13 cellular contexts compared by ENCODE assay signal in the genomic region with DNA sequence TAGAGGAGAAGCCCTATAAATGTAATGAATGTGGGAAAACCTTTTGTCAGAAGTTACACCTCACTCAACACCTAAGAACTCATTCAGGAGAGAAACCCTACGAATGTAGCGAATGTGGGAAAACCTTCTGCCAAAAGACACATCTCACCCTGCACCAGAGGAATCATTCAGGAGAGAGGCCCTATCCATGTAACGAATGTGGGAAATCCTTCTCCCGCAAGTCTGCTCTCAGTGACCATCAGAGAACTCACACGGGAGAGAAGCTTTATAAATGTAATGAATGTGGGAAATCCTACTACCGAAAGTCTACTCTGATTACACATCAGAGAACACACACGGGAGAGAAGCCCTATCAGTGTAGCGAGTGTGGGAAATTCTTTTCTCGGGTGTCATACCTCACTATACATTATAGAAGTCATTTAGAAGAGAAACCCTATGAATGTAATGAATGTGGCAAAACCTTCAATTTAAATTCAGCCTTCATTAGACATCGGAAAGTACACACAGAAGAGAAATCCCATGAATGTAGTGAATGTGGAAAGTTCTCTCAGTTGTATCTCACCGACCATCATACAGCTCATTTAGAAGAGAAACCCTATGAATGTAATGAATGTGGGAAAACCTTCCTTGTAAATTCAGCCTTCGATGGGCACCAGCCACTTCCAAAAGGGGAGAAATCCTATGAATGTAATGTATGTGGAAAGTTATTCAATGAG. TPM values are rescaled to one million over a fixed set of nuclear protein-coding genes. Genes with fewer than 3 reads are reported as not detected.
A peak's percentile ranks its signal among the peaks of the same experiment; 100 is the strongest.
DNase-seq lines count a peak whose midpoint lies in the region; ATAC-seq, FAIRE-seq and TF ChIP-seq lines count a peak whose summit lies in the region.
"Had no signal": no experiment of that assay in that cellular context is flagged by ENCODE, and none has a peak within 500 bp of the region (broad histone marks: within the 10 kb centered on the region; RNA-seq: fewer than 3 reads in every experiment).

No MANE protein-coding gene starts in this region.

- H3K4me3 ChIP-seq in A549 (no peak overlapping the region), GM23338 (peak overlapping the region; percentile 42; the same call in 1 of the 2 replicates), iPS-18a (ENCODE audit: low read length) (peak overlapping the region; percentile 42), osteoblast (ENCODE audit: insufficient read depth, low read length) (no peak overlapping the region)
- H3K4me3 ChIP-seq: cardiac muscle cell, Peyer's patch had no signal

- DNase-seq in A549 (ENCODE audit: low read depth in 1 of 2, low spot score in 1 of 2) (peak in 1 of 2 experiments; percentile 61), GM23338 (ENCODE audit: low spot score) (peak; percentile 46), midbrain (lab: John Stamatoyannopoulos, UW) (no peak), osteoblast (ENCODE audit: insufficient read length, low spot score, missing footprints) (no peak)
- DNase-seq in activated T-helper 1 cell treated with anti-CD3 and anti-CD28 coated beads, Interleukin-12 subunit alpha, Interleukin-12 subunit beta, Interleukin-2, Interleukin-4 antibody, amounts not matched to agents 30 ng/mL and 10 ng/mL and 1 ng/mL, durations not matched to agents 14 hours and 24 hours and 36 hours (ENCODE audit: low spot score), result no peak
- DNase-seq in activated CD8-positive, alpha-beta memory T cell treated with anti-CD3 and anti-CD28 coated beads, Interleukin-2, amount 10 ng/mL, durations not matched to agents 7 days and 5 days, result no peak
- DNase-seq: NCI-H226, Peyer's patch had no signal

- no peak for TF ChIP-seq CTCF in A549 (IDR thresholded peaks at IDR 0.05)
- no peak for TF ChIP-seq CTCF in GM23338 (conservative IDR thresholded peaks at IDR 0.05; ENCODE audit: low read depth in 2 of 2)
- no peak for TF ChIP-seq CTCF in osteoblast (IDR thresholded peaks at IDR 0.05; ENCODE audit: extremely low read depth, low read depth, low read length)

- no peak overlapping the region for H3K27ac Mint-ChIP-seq in GM23338
- H3K27ac Mint-ChIP-seq in activated T-helper 1 cell treated with anti-CD3 and anti-CD28 coated beads, Interleukin-12 subunit alpha, Interleukin-12 subunit beta, Interleukin-2, Interleukin-4 antibody, amounts not matched to agents 30 ng/mL and 10 ng/mL and 1 ng/mL, durations not matched to agents 14 hours and 24 hours and 36 hours, result peak overlapping the region; percentile 16
- no peak overlapping the region for H3K27ac Mint-ChIP-seq in activated CD8-positive, alpha-beta memory T cell treated with anti-CD3 and anti-CD28 coated beads, Interleukin-2, amount 10 ng/mL, durations not matched to agents 7 days and 5 days

- H3K4me2 ChIP-seq in A549 (no peak overlapping the region), GM23338 (no peak overlapping the region), osteoblast (ENCODE audit: insufficient read depth, low read length) (no peak overlapping the region)

- H3K36me3 Mint-ChIP-seq in GM23338 (ENCODE audit: low read depth), result peaks cover 100% of the 10 kb centered on the region
- peaks cover 90% of the 10 kb centered on the region for H3K36me3 Mint-ChIP-seq in activated T-helper 1 cell treated with anti-CD3 and anti-CD28 coated beads, Interleukin-12 subunit alpha, Interleukin-12 subunit beta, Interleukin-2, Interleukin-4 antibody, amounts not matched to agents 30 ng/mL and 10 ng/mL and 1 ng/mL, durations not matched to agents 14 hours and 24 hours and 36 hours (ENCODE audit: low read depth)
- peaks cover 96% of the 10 kb centered on the region for H3K36me3 Mint-ChIP-seq in activated CD8-positive, alpha-beta memory T cell treated with anti-CD3 and anti-CD28 coated beads, Interleukin-2, amount 10 ng/mL, durations not matched to agents 7 days and 5 days

- H3K9ac ChIP-seq in iPS-18a (ENCODE audit: low read length), result no peak overlapping the region

- WGBS in A549 (ENCODE audit: missing lambda C conversion rate), result 87% methylated on average over 12 of the region's 12 CpGs

- H3K9me3 ChIP-seq in A549 (peaks cover 98% of the 10 kb centered on the region), iPS-18a (ENCODE audit: control insufficient read depth, low read depth, low read length) (peaks cover 94% of the 10 kb centered on the region), osteoblast (ENCODE audit: low read depth, low read length) (peaks cover 68% of the 10 kb centered on the region)

- H3K79me2 ChIP-seq in GM23338 (replicated peaks; ENCODE audit: insufficient read depth), result 0 out of 2 replicates have a peak, but pooled peaks cover 2% of the 10 kb centered on the region
- no peaks in the 10 kb centered on the region for H3K79me2 ChIP-seq in osteoblast (ENCODE audit: insufficient read depth, low read length)

- H2AFZ ChIP-seq in GM23338 (no peak overlapping the region), osteoblast (ENCODE audit: low read length) (no peak overlapping the region)

- H3K27ac ChIP-seq in A549 (no peak overlapping the region), GM23338 (ENCODE audit: low read depth) (no peak overlapping the region), iPS-18a (ENCODE audit: low read length) (no peak overlapping the region), osteoblast (ENCODE audit: low read depth, low read length) (no peak overlapping the region)
- H3K27ac ChIP-seq: cardiac muscle cell, neutrophil, Peyer's patch had no signal

- no peaks in the 10 kb centered on the region for H3K4me1 Mint-ChIP-seq in GM23338
- no peaks in the 10 kb centered on the region for H3K4me1 Mint-ChIP-seq in activated T-helper 1 cell treated with anti-CD3 and anti-CD28 coated beads, Interleukin-12 subunit alpha, Interleukin-12 subunit beta, Interleukin-2, Interleukin-4 antibody, amounts not matched to agents 30 ng/mL and 10 ng/mL and 1 ng/mL, durations not matched to agents 14 hours and 24 hours and 36 hours (ENCODE audit: low read depth)
- no peaks in the 10 kb centered on the region for H3K4me1 Mint-ChIP-seq in activated CD8-positive, alpha-beta memory T cell treated with anti-CD3 and anti-CD28 coated beads, Interleukin-2, amount 10 ng/mL, durations not matched to agents 7 days and 5 days

- H3K4me3 Mint-ChIP-seq in GM23338, result no peak overlapping the region
- H3K4me3 Mint-ChIP-seq in activated T-helper 1 cell treated with anti-CD3 and anti-CD28 coated beads, Interleukin-12 subunit alpha, Interleukin-12 subunit beta, Interleukin-2, Interleukin-4 antibody, amounts not matched to agents 30 ng/mL and 10 ng/mL and 1 ng/mL, durations not matched to agents 14 hours and 24 hours and 36 hours, result no peak overlapping the region
- H3K4me3 Mint-ChIP-seq in activated CD8-positive, alpha-beta memory T cell treated with anti-CD3 and anti-CD28 coated beads, Interleukin-2, amount 10 ng/mL, durations not matched to agents 7 days and 5 days, result no peak overlapping the region

- peaks cover 99% of the 10 kb centered on the region for H3K9me3 Mint-ChIP-seq in GM23338
- peaks cover 93% of the 10 kb centered on the region for H3K9me3 Mint-ChIP-seq in activated T-helper 1 cell treated with anti-CD3 and anti-CD28 coated beads, Interleukin-12 subunit alpha, Interleukin-12 subunit beta, Interleukin-2, Interleukin-4 antibody, amounts not matched to agents 30 ng/mL and 10 ng/mL and 1 ng/mL, durations not matched to agents 14 hours and 24 hours and 36 hours
- peaks cover 64% of the 10 kb centered on the region for H3K9me3 Mint-ChIP-seq in activated CD8-positive, alpha-beta memory T cell treated with anti-CD3 and anti-CD28 coated beads, Interleukin-2, amount 10 ng/mL, durations not matched to agents 7 days and 5 days (ENCODE audit: low read depth)

- H4K20me1 ChIP-seq in GM23338 (replicated peaks; ENCODE audit: insufficient read depth), result 0 out of 2 replicates have a peak, but pooled peaks cover 3% of the 10 kb centered on the region
- no peaks in the 10 kb centered on the region for H4K20me1 ChIP-seq in osteoblast (ENCODE audit: insufficient read depth, low read length)

- H3K36me3 ChIP-seq in GM23338 (ENCODE audit: insufficient read depth) (peaks cover 96% of the 10 kb centered on the region), iPS-18a (ENCODE audit: control insufficient read depth, low read depth, low read length) (peaks cover 60% of the 10 kb centered on the region), osteoblast (ENCODE audit: insufficient read depth, low read length) (peaks cover 55% of the 10 kb centered on the region)

- H3K27me3 ChIP-seq in GM23338 (ENCODE audit: insufficient read depth) (peaks cover 3% of the 10 kb centered on the region; the same call in 1 of the 2 replicates), iPS-18a (ENCODE audit: control insufficient read depth, insufficient read depth, low read length) (no peaks in the 10 kb centered on the region), osteoblast (ENCODE audit: insufficient read depth, low read length) (no peaks in the 10 kb centered on the region)
- H3K27me3 ChIP-seq: cardiac muscle cell, neutrophil, Peyer's patch had no signal

- no peak for TF ChIP-seq EP300 in A549 (IDR thresholded peaks at IDR 0.05)

- H3K4me1 ChIP-seq in A549 (no peaks in the 10 kb centered on the region), GM23338 (ENCODE audit: insufficient read depth) (no peaks in the 10 kb centered on the region), iPS-18a (ENCODE audit: control insufficient read depth, low read depth, low read length) (no peaks in the 10 kb centered on the region), osteoblast (ENCODE audit: insufficient read depth, low read length) (no peaks in the 10 kb centered on the region)
- H3K4me1 ChIP-seq: Peyer's patch had no signal

- POLR2A ChIA-PET in A549 (lab: Yijun Ruan, JAX), result no interaction called here

- CTCF ChIA-PET in A549 (lab: Yijun Ruan, JAX), result interaction anchor here (1.0 kb wide), 1 partner anchor 12 kb away, joined by 4 read pairs; no protein-coding TSS in a partner anchor
- CTCF ChIA-PET in activated CD8-positive, alpha-beta memory T cell treated with anti-CD3 and anti-CD28 coated beads, Interleukin-2, amount 10 ng/mL, durations not matched to agents 7 days and 5 days (lab: Charles Lee), result interaction anchor here (0.8 kb wide), 1 partner anchor 19 kb away, joined by 3 read pairs; no protein-coding TSS in a partner anchor

- H3K27me3 Mint-ChIP-seq in GM23338 (ENCODE audit: insufficient read depth, low read depth, poor library complexity), result peaks cover 17% of the 10 kb centered on the region
- no peaks in the 10 kb centered on the region for H3K27me3 Mint-ChIP-seq in activated T-helper 1 cell treated with anti-CD3 and anti-CD28 coated beads, Interleukin-12 subunit alpha, Interleukin-12 subunit beta, Interleukin-2, Interleukin-4 antibody, amounts not matched to agents 30 ng/mL and 10 ng/mL and 1 ng/mL, durations not matched to agents 14 hours and 24 hours and 36 hours (ENCODE audit: insufficient read depth)
- H3K27me3 Mint-ChIP-seq in activated CD8-positive, alpha-beta memory T cell treated with anti-CD3 and anti-CD28 coated beads, Interleukin-2, amount 10 ng/mL, durations not matched to agents 7 days and 5 days, result no peaks in the 10 kb centered on the region

- intact Hi-C loops in activated T-helper 1 cell treated with anti-CD3 and anti-CD28 coated beads, Interleukin-12 subunit alpha, Interleukin-12 subunit beta, Interleukin-2, Interleukin-4 antibody, amounts not matched to agents 30 ng/mL and 10 ng/mL and 1 ng/mL, durations not matched to agents 14 hours and 24 hours and 36 hours (cut with micrococcal nuclease), result loop anchor here (5.0 kb wide), 1 partner anchor 358 kb away; the partner anchor contains the start of gene TNRC18

- H3K9me2 ChIP-seq in GM23338 (ENCODE audit: insufficient read depth), result no peaks in the 10 kb centered on the region

- peaks cover 18% of the 10 kb centered on the region for H3F3A ChIP-seq in GM23338 (replicated peaks; ENCODE audit: low read depth)

- no peak for TF ChIP-seq POLR2A in A549 (IDR thresholded peaks at IDR 0.05; ENCODE audit: low read length)

- ATAC-seq in A549 (no peak), GM23338 (no peak), HG02610 (IDR thresholded peaks at IDR 0.05; ENCODE audit: unreplicated experiment) (no peak)
- ATAC-seq in activated CD8-positive, alpha-beta memory T cell treated with anti-CD3 and anti-CD28 coated beads, Interleukin-2, amount 10 ng/mL, durations not matched to agents 7 days and 5 days, result no peak

- TF ChIP-seq RAD21 in A549 (conservative IDR thresholded peaks at IDR 0.05 in 1 of 2, IDR thresholded peaks at IDR 0.05 in 1 of 2), result no peak

- no peak for FAIRE-seq in A549 (lab: Jason Lieb, UNC)
- FAIRE-seq: keratinocyte had no signal

RNA-seq across cellular contexts. Expression of gene RBAK, which starts 18.9 kb away (rescaled TPM):
- 9.5 and 11.2 TPM in 2 replicates for polyA plus RNA-seq in A549 (2011; rRNA removed)
- polyA plus RNA-seq in A549 (2012; cell fraction: cytosol; rRNA removed), result 1.1 and 1.2 TPM in 2 replicates
- polyA plus RNA-seq in A549 (2012; cell fraction: nucleus; rRNA removed), result 2.3 and 3.0 TPM in 2 replicates
- polyA plus RNA-seq in A549 (2017; fragmentation: RNase III; extraction: RNeasy Plus Mini Kit Qiagen cat#74134 plus additional on column Dnase treatment), result 6.7 to 7.0 TPM (median 6.8 TPM) in 3 replicates
- polyA minus RNA-seq in A549 (2011; rRNA and poly(A)+ RNA removed), result 6.0 and 6.8 TPM in 2 replicates
- total RNA-seq in GM23338 (2014; rRNA removed; shearing (Covaris generic)), result 15.1 and 15.2 TPM in 2 replicates
- polyA plus RNA-seq in GM23338 (2016; fragmentation: Nextera tagmentation; extraction: Ambion mirVana), result 6.3 and 6.5 TPM in 2 replicates
- 12.5 and 13.0 TPM in 2 replicates for total RNA-seq in activated T-helper 1 cell treated with anti-CD3 and anti-CD28 coated beads, Interleukin-12 subunit alpha, Interleukin-12 subunit beta, Interleukin-2, Interleukin-4 antibody, amounts not matched to agents 30 ng/mL and 10 ng/mL and 1 ng/mL, durations not matched to agents 14 hours and 24 hours and 36 hours
- total RNA-seq in osteoblast, result 10.6 and 10.9 TPM in 2 replicates
- 10 to 100 TPM; 11.0 to 11.9 TPM for total RNA-seq in activated CD8-positive, alpha-beta memory T cell treated with anti-CD3 and anti-CD28 coated beads, Interleukin-2, amount 10 ng/mL, durations not matched to agents 7 days and 5 days

Comparison
In these comparisons a context has a peak if more than half of its experiments do, and no peak if none do; other contexts are left out.
1. H3K4me3 ChIP-seq: peak in GM23338 (single experiment) and iPS-18a (single experiment); none in A549 (single experiment) and osteoblast (single experiment).